In genomic region chr15:88913017-88913849, GRCh38 we compare ENCODE assay signal across 1 cellular context.
TF ChIP-seq lines count a peak whose summit lies in the region.

Gene MFGE8 (minus strand): TSS chr15:88913379. CDS start chr15:88913319, 60 bp downstream.

TF ChIP-seq in HepG2, 621 proteins besides CTCF, POLR2A, EP300 and RAD21 (continued from another document):
- TF ChIP-seq ZNF318 (CRISPR knock-in tag; IDR thresholded peaks at IDR 0.05) (no peak), ZSCAN31 (CRISPR knock-in tag; IDR thresholded peaks at IDR 0.05; ENCODE audit: low read depth) (peak; percentile 51; the same call in 1 of the 2 replicates), GABPB1 (CRISPR knock-in tag; IDR thresholded peaks at IDR 0.05) (peak; percentile 53), ELF3 (CRISPR knock-in tag; IDR thresholded peaks at IDR 0.05) (0 out of 2 replicates have a peak, but pooled peaks have one; percentile 26), BCL6 (CRISPR knock-in tag; IDR thresholded peaks at IDR 0.05) (peak; percentile 11; the same call in 1 of the 2 replicates), NFKBIZ (CRISPR knock-in tag; IDR thresholded peaks at IDR 0.05) (no peak), KDM1A (CRISPR knock-in tag; IDR thresholded peaks at IDR 0.05) (no peak)
TF ChIP-seq in HepG2: peak in this region for 58.
